ENCODE assay signal across 35 cellular contexts in the genomic region with DNA sequence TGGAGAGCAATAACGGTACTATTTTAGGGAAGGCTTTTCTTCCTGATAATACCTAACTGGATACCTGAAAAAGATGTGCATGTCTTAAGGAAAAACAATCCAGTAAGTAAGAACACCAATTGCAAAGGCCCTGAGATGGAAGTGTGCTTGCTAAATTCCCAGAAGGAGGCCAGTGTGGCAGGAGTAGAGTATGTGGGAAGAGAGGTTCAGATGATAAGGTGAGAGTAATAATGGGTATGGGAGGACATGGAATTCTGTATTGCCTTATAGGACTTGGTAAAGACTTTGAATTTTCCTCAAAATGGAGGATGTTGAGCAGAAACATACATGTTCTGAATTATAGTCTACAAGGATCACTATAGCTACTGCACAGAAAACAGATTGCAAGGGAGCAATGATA.
DNase-seq lines count a peak whose midpoint lies in the region; ATAC-seq, FAIRE-seq and TF ChIP-seq lines count a peak whose summit lies in the region.
"Had no signal": no experiment of that assay in that cellular context is flagged by ENCODE, and none has a peak within 500 bp of the region (broad histone marks: within the 10 kb centered on the region; RNA-seq: fewer than 3 reads in every experiment).

No MANE protein-coding gene starts in this region.

- H3K27me3 Mint-ChIP-seq in WTC11 (ENCODE audit: low read depth) = no peaks in the 10 kb centered on the region
- H3K27me3 Mint-ChIP-seq: B cell; CD4-positive, alpha-beta memory T cell; CD4-positive, alpha-beta T cell; CD4-positive, CD25-positive, alpha-beta regulatory T cell; CD8-positive, alpha-beta memory T cell had no signal

- peaks cover 15% of the 10 kb centered on the region for H3K36me3 Mint-ChIP-seq in WTC11

- no peak for DNase-seq in HepG2 (ENCODE audit: low spot score)
- no peak for DNase-seq in right lobe of liver
- DNase-seq in HCT116 (ENCODE audit: low read depth, low spot score) = no peak
- no peak for DNase-seq in WTC11 (ENCODE audit: low spot score)
- no peak for DNase-seq in spleen
- DNase-seq in kidney tubule cell (ENCODE audit: low spot score) = no peak
- DNase-seq: 8988T; ACHN; BE2C; C1 segment of cervical spinal cord; Caco-2; Calu3; CD4-positive, alpha-beta memory T cell; CD4-positive, alpha-beta T cell; CD4-positive, CD25-positive, alpha-beta regulatory T cell; CD8-positive, alpha-beta memory T cell; CD8-positive, alpha-beta T cell; COR-L47; DMS 273 treated with DMSO at 0.1 percent for 48 hours; DMS153; DMS53; DMS79; DMS79 treated with DMSO at 0.1 percent for 48 hours; DND-41; EL had no signal

- H2AFZ ChIP-seq in HepG2 (ENCODE audit: low read length) = no peak overlapping the region
- no peak overlapping the region for H2AFZ ChIP-seq in HCT116 (ENCODE audit: low read depth, low read length, poor library complexity, severe bottlenecking)

- TF ChIP-seq CTCF in HepG2 (CRISPR knock-in tag; IDR thresholded peaks at IDR 0.05) (no peak), right lobe of liver (IDR thresholded peaks at IDR 0.05) (no peak), HCT116 (IDR thresholded peaks at IDR 0.05 in 2 of 3, conservative IDR thresholded peaks at IDR 0.05 in 1 of 3; ENCODE audit: borderline replicate concordance in 1 of 3, insufficient read depth in 1 of 3, low read depth in 2 of 3, low read length in 2 of 3) (no peak), WTC11 (IDR thresholded peaks at IDR 0.05) (no peak), neutrophil (IDR thresholded peaks at IDR 0.05) (no peak), spleen (IDR thresholded peaks at IDR 0.05 in 8 of 11, conservative IDR thresholded peaks at IDR 0.05 in 3 of 11) (no peak)

- H3K4me1 ChIP-seq in HepG2 (ENCODE audit: insufficient read depth, low read length) (no peaks in the 10 kb centered on the region), right lobe of liver (no peaks in the 10 kb centered on the region), HCT116 (ENCODE audit: control insufficient read depth in 1 of 2, insufficient read depth in 2 of 2, low read length in 2 of 2) (peaks cover 8 to 18% of the 10 kb centered on the region in 2 experiments; a peak in 3 of 4 replicates), neutrophil (ENCODE audit: control insufficient read depth in 1 of 2, insufficient read depth in 1 of 2, low read depth in 1 of 2, low read length in 1 of 2) (peaks cover 17 to 20% of the 10 kb centered on the region in 2 experiments), spleen (no peaks in the 10 kb centered on the region)
- H3K4me1 ChIP-seq: A549, BE2C, BLaER1, Caco-2 had no signal

- ATAC-seq in HepG2 (no peak), right lobe of liver (no peak), HCT116 (no peak), WTC11 (no peak), HG03521 (IDR thresholded peaks at IDR 0.05; ENCODE audit: unreplicated experiment) (no peak)
- ATAC-seq: A549; CD8-positive, alpha-beta T cell had no signal

- no peaks in the 10 kb centered on the region for H3K9me3 ChIP-seq in HepG2 (ENCODE audit: low read length)
- no peaks in the 10 kb centered on the region for H3K9me3 ChIP-seq in right lobe of liver
- 0 out of 4 replicates have a peak, but pooled peaks cover 0 to 6% of the 10 kb centered on the region in 2 experiments for H3K9me3 ChIP-seq in HCT116 (ENCODE audit: control insufficient read depth in 1 of 2, insufficient read depth in 1 of 2, low read depth in 1 of 2, low read length in 2 of 2)
- H3K9me3 ChIP-seq in neutrophil = no peaks in the 10 kb centered on the region
- peaks cover 0 to 10% (median 4%) of the 10 kb centered on the region in 8 donors for H3K9me3 ChIP-seq in spleen
- H3K9me3 ChIP-seq: A549, BE2C, BLaER1, Caco-2 had no signal

- no peak for TF ChIP-seq EP300 in HepG2 (IDR thresholded peaks at IDR 0.05; ENCODE audit: low read depth in 2 of 2, low read length in 2 of 2)
- no peak for TF ChIP-seq EP300 in HepG2 (CRISPR knock-in tag; IDR thresholded peaks at IDR 0.05; ENCODE audit: borderline replicate concordance)

- H3K4me2 ChIP-seq in HepG2 (ENCODE audit: low read depth, low read length) (no peak overlapping the region), HCT116 (ENCODE audit: low read length) (no peak overlapping the region)
- H3K4me2 ChIP-seq: A549; BLaER1; BLaER1 treated with 17β-estradiol and CSF1 and Interleukin-3, amounts not matched to agents 10 nM and 100 nM had no signal

- H3K4me3 ChIP-seq in HepG2 (replicated peaks in 1 of 3; ENCODE audit: insufficient read depth in 1 of 3, low read depth in 2 of 3, low read length in 3 of 3) = no peak overlapping the region
- no peak overlapping the region for H3K4me3 ChIP-seq in right lobe of liver
- H3K4me3 ChIP-seq in HCT116 (replicated peaks in 1 of 2; ENCODE audit: low read depth in 1 of 2, low read length in 2 of 2) = no peak overlapping the region
- H3K4me3 ChIP-seq in neutrophil (ENCODE audit: low read depth in 1 of 2, low read length in 1 of 2) = no peak overlapping the region
- H3K4me3 ChIP-seq in spleen = no peak overlapping the region
- H3K4me3 ChIP-seq: A549; BLaER1; BLaER1 treated with 17β-estradiol and CSF1 and Interleukin-3, amounts not matched to agents 10 nM and 100 nM had no signal

- CTCF ChIA-PET in HepG2 (lab: Yijun Ruan, JAX; ENCODE audit: low intra/inter-chr PET ratio, low total read pairs) (no interaction called here), HCT116 (lab: Charles Lee) (no interaction called here), WTC11 (lab: Charles Lee) (no interaction called here)

- no peaks in the 10 kb centered on the region for H4K20me1 ChIP-seq in HepG2 (ENCODE audit: insufficient read depth, low read length)
- no peaks in the 10 kb centered on the region for H4K20me1 ChIP-seq in HCT116 (ENCODE audit: insufficient read depth)
- H4K20me1 ChIP-seq: BLaER1; BLaER1 treated with 17β-estradiol and CSF1 and Interleukin-3, amounts not matched to agents 10 nM and 100 nM had no signal

- H3K9me2 ChIP-seq in HCT116 (ENCODE audit: insufficient read depth) = no peaks in the 10 kb centered on the region

- intact Hi-C loops in HepG2 (cut with micrococcal nuclease; ENCODE audit: unreplicated experiment) (no loop called here), right lobe of liver (cut with DNase I) (no loop called here), HCT116 (cut with micrococcal nuclease) (no loop called here), spleen (cut with DNase I; ENCODE audit: low total_unique reads) (no loop called here)

- no peak for FAIRE-seq in HepG2 (lab: Jason Lieb, UNC)
- FAIRE-seq: A204.1 had no signal

- H3K9ac ChIP-seq in HepG2 (ENCODE audit: insufficient read depth, low read depth, low read length) (no peak overlapping the region), HCT116 (ENCODE audit: low read length) (no peak overlapping the region)
- H3K9ac ChIP-seq: BLaER1; BLaER1 treated with 17β-estradiol and CSF1 and Interleukin-3, amounts not matched to agents 10 nM and 100 nM had no signal

- TF ChIP-seq POLR2A in HepG2 (IDR thresholded peaks at IDR 0.05; ENCODE audit: insufficient read depth in 1 of 2, low read depth in 2 of 2, low read length in 2 of 2) (no peak), right lobe of liver (IDR thresholded peaks at IDR 0.05) (no peak), HCT116 (IDR thresholded peaks at IDR 0.05; ENCODE audit: borderline replicate concordance, extremely low read depth, insufficient read depth, insufficient read length) (no peak), spleen (IDR thresholded peaks at IDR 0.05) (no peak)

- H3K4me1 Mint-ChIP-seq in WTC11 = no peaks in the 10 kb centered on the region
- H3K4me1 Mint-ChIP-seq: B cell had no signal

- H3K36me3 ChIP-seq in HepG2 (replicated peaks in 1 of 2; ENCODE audit: control insufficient read depth in 1 of 2, insufficient read depth in 2 of 2, low read length in 2 of 2) = no peaks in the 10 kb centered on the region
- no peaks in the 10 kb centered on the region for H3K36me3 ChIP-seq in right lobe of liver
- H3K36me3 ChIP-seq in HCT116 (ENCODE audit: control insufficient read depth in 1 of 2, insufficient read depth in 2 of 2, low read length in 2 of 2) = no peaks in the 10 kb centered on the region
- no peaks in the 10 kb centered on the region for H3K36me3 ChIP-seq in neutrophil
- H3K36me3 ChIP-seq in spleen = peaks cover 0 to 10% (median 0%) of the 10 kb centered on the region in 6 donors
- H3K36me3 ChIP-seq: BE2C, BLaER1 had no signal

- BruUV-seq in HepG2 (replicated peaks; lab: Mats Ljungman, UMichigan) (no TSS peak), HCT116 (replicated peaks; lab: Mats Ljungman, UMichigan) (no TSS peak)

- RAD21 ChIA-PET in HCT116 (lab: Charles Lee; ENCODE audit: low non-redundant PET in 1 of 2, low total read pairs in 2 of 2, uncharacterized antibody in 2 of 2, unreplicated experiment in 2 of 2) = no interaction called here

- in situ Hi-C loops in HepG2 (cut with HindIII; ENCODE audit: extremely low pct_ligation_motif_present, low pct_unique_long_range_greater_than_20kb) = no loop called here

- POLR2A ChIA-PET in HepG2 (lab: Yijun Ruan, JAX) (no interaction called here), HCT116 (lab: Charles Lee) (no interaction called here), WTC11 (lab: Charles Lee) (no interaction called here)

- H3K4me3 Mint-ChIP-seq in WTC11 = no peak overlapping the region
- H3K4me3 Mint-ChIP-seq: B cell; CD14-positive monocyte; CD4-positive, alpha-beta memory T cell; CD4-positive, alpha-beta T cell; CD4-positive, CD25-positive, alpha-beta regulatory T cell; CD8-positive, alpha-beta memory T cell; CD8-positive, alpha-beta T cell had no signal

- WGBS in HepG2 (ENCODE audit: low lambda C conversion rate) = 97% methylated on average over 1 of the region's 1 CpG
- 83% methylated on average over 1 of the region's 1 CpG for WGBS in right lobe of liver (ENCODE audit: insufficient coverage, low coverage, low lambda C conversion rate, missing lambda C conversion rate)
- WGBS in spleen, 5 donors = 96 to 100% (median 97%) methylated on average over 1 of the region's 1 CpG

- H3K27ac Mint-ChIP-seq in WTC11 = no peak overlapping the region
- H3K27ac Mint-ChIP-seq: B cell; CD14-positive monocyte; CD4-positive, alpha-beta memory T cell; CD4-positive, alpha-beta T cell; CD4-positive, CD25-positive, alpha-beta regulatory T cell; CD8-positive, alpha-beta memory T cell; CD8-positive, alpha-beta T cell had no signal

- H3K27me3 ChIP-seq in HepG2 (ENCODE audit: control insufficient read depth in 1 of 2, insufficient read depth in 2 of 2, low read length in 2 of 2) (no peaks in the 10 kb centered on the region), right lobe of liver (no peaks in the 10 kb centered on the region), HCT116 (ENCODE audit: insufficient read depth, low read length) (no peaks in the 10 kb centered on the region), neutrophil (no peaks in the 10 kb centered on the region), spleen (replicated peaks in 1 of 7) (no peaks in the 10 kb centered on the region)
- H3K27me3 ChIP-seq: BE2C; BLaER1; BLaER1 treated with 17β-estradiol and CSF1 and Interleukin-3, amounts not matched to agents 10 nM and 100 nM had no signal

- H3K9me3 Mint-ChIP-seq in WTC11 = peaks cover 33% of the 10 kb centered on the region
- H3K9me3 Mint-ChIP-seq: CD4-positive, alpha-beta T cell had no signal

- H3K79me2 ChIP-seq in HepG2 (ENCODE audit: insufficient read depth, low read length) = no peaks in the 10 kb centered on the region
- H3K79me2 ChIP-seq in HCT116 (ENCODE audit: insufficient read depth, low read length) = no peaks in the 10 kb centered on the region

- H3K27ac ChIP-seq in HepG2 (ENCODE audit: extremely low read length, insufficient read depth, low read length) (no peak overlapping the region), right lobe of liver (no peak overlapping the region), HCT116 (ENCODE audit: low read depth, low read length) (no peak overlapping the region), neutrophil (peak overlapping the region; percentile 70), spleen (no peak overlapping the region)
- H3K27ac ChIP-seq: 22Rv1; A549; BLaER1; BLaER1 treated with 17β-estradiol and CSF1 and Interleukin-3, amounts not matched to agents 10 nM and 100 nM; C4-2B had no signal

- TF ChIP-seq RAD21 in HepG2 (CRISPR knock-in tag; IDR thresholded peaks at IDR 0.05) (no peak), HCT116 (IDR thresholded peaks at IDR 0.05; ENCODE audit: low read depth) (no peak)
